In the genomic region with DNA sequence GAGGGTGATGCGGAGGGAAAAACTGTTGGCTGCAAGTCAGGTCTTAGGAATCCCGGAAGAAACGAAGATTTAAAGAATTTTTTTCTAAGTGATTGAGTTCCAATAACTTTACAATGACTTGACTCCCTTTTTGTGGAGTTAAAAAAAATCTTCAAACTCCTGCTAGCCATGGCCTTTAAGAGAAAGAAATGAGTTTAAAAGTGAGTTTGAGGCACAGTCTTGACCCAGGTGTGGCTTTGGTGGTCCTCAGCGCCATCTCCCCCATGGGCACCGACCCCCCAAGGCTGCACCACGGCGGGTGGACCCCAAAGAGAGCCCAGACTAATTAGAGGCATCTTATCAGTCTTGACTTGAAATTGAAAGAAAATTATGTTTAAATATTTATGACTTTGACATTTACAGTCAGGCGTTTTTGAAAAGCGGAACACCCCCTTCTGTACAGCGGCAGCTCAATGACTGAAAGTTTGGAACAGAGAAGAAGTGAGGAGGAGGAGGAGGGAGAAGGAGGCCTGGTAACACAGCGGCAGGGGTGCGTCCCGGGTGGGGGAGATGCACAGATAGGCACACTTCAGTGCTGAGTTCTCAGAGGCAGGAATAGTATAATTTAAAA, we compare ENCODE assay signal across 27 cellular contexts.
DNase-seq lines count a peak whose midpoint lies in the region; ATAC-seq and TF ChIP-seq lines count a peak whose summit lies in the region.
"Had no signal": no experiment of that assay in that cellular context is flagged by ENCODE, and none has a peak within 500 bp of the region (broad histone marks: within the 10 kb centered on the region; RNA-seq: fewer than 3 reads in every experiment).

No MANE protein-coding gene starts in this region.

- H3K9me3 Mint-ChIP-seq in neural crest cell, result no peaks in the 10 kb centered on the region
- H3K9me3 Mint-ChIP-seq: activated CD4-positive, alpha-beta T cell treated with anti-CD3 and anti-CD28 coated beads, Interleukin-2, amount 10 ng/mL, durations not matched to agents 7 days and 5 days; activated naive CD4-positive, alpha-beta T cell treated with anti-CD3 and anti-CD28 coated beads, Interleukin-2, amount 10 ng/mL, durations not matched to agents 7 days and 5 days; mesothelial cell of epicardium had no signal

- peak overlapping the region; percentile 89 for H3K4me3 Mint-ChIP-seq in neural crest cell
- H3K4me3 Mint-ChIP-seq: activated CD4-positive, alpha-beta T cell treated with anti-CD3 and anti-CD28 coated beads, Interleukin-2, amount 10 ng/mL, durations not matched to agents 7 days and 5 days; activated naive CD4-positive, alpha-beta T cell treated with anti-CD3 and anti-CD28 coated beads, Interleukin-2, amount 10 ng/mL, durations not matched to agents 7 days and 5 days; mesothelial cell of epicardium had no signal

- peaks cover 81% of the 10 kb centered on the region for H3K36me3 ChIP-seq in DND-41 (ENCODE audit: insufficient read depth, low read length)
- no peaks in the 10 kb centered on the region for H3K36me3 ChIP-seq in HUES6 (ENCODE audit: control insufficient read depth, insufficient read depth, low read length)
- H3K36me3 ChIP-seq in BE2C, result no peaks in the 10 kb centered on the region
- H3K36me3 ChIP-seq: ascending aorta, spleen, upper lobe of left lung had no signal

- H3K27me3 ChIP-seq in DND-41 (ENCODE audit: insufficient read depth, low read length, poor library complexity) (no peaks in the 10 kb centered on the region), HUES6 (ENCODE audit: control insufficient read depth, insufficient read depth, low read length) (peaks cover 95% of the 10 kb centered on the region), BE2C (peaks cover 20% of the 10 kb centered on the region)

- H3K9ac ChIP-seq in DND-41 (ENCODE audit: low read depth, low read length) (no peak overlapping the region), HUES6 (ENCODE audit: low read length) (no peak overlapping the region)

- H3K36me3 Mint-ChIP-seq in neural crest cell (ENCODE audit: low read depth), result peaks cover 22% of the 10 kb centered on the region
- H3K36me3 Mint-ChIP-seq: activated naive CD4-positive, alpha-beta T cell treated with anti-CD3 and anti-CD28 coated beads, Interleukin-2, amount 10 ng/mL, durations not matched to agents 7 days and 5 days; mesothelial cell of epicardium had no signal

- H3K4me1 ChIP-seq in DND-41 (ENCODE audit: insufficient read depth, low read length) (peaks cover 84% of the 10 kb centered on the region), HUES6 (ENCODE audit: control insufficient read depth, insufficient read depth, low read length) (peaks cover 22% of the 10 kb centered on the region), BE2C (no peaks in the 10 kb centered on the region)
- H3K4me1 ChIP-seq: ascending aorta had no signal

- H3K27me3 Mint-ChIP-seq in neural crest cell (ENCODE audit: low read depth), result peaks cover 73% of the 10 kb centered on the region

- no peak for ATAC-seq in DND-41 (ENCODE audit: insufficient read depth, low read depth)
- no peak for ATAC-seq in GM21367 (IDR thresholded peaks at IDR 0.05; ENCODE audit: unreplicated experiment)
- no peak for ATAC-seq in HG03354 (IDR thresholded peaks at IDR 0.05; ENCODE audit: poor library complexity, severe bottlenecking, unreplicated experiment)
- ATAC-seq: HepG2, left lobe of liver, PC-3 had no signal

- peaks cover 92% of the 10 kb centered on the region for H3K79me2 ChIP-seq in DND-41 (ENCODE audit: insufficient read depth, low read length)

- DNase-seq in DND-41 (no peak), ecto neural progenitor cell (ENCODE audit: low spot score) (peak; percentile 38), neural crest cell (ENCODE audit: low read depth, low spot score) (no peak), BE2C (no peak)
- no peak for DNase-seq in activated CD4-positive, alpha-beta T cell treated with anti-CD3 and anti-CD28 coated beads, Interleukin-2, amount 50 U/mL, for 4 hours
- DNase-seq: activated CD4-positive, alpha-beta T cell treated with anti-CD3 and anti-CD28 coated beads, Interleukin-2, amount 10 ng/mL, durations not matched to agents 7 days and 5 days; activated T-cell treated with anti-CD3 and anti-CD28 coated beads, Interleukin-2, amount 50 U/mL, for 1 hour; cerebellar nuclear complex; DMS79; effector memory CD4-positive, alpha-beta T cell; HCEC 1CT; NCI-H1417; NCI-H524 treated with DMSO at 0.1 percent for 48 hours; SIG-M5; stimulated activated CD4-positive, alpha-beta T cell treated with anti-CD3 and anti-CD28 coated beads, Interleukin-4, amount 100 ng/mL, for 24 hours; stomach had no signal

- peaks cover 57% of the 10 kb centered on the region for H3K4me1 Mint-ChIP-seq in neural crest cell

- H3K4me3 ChIP-seq in DND-41 (ENCODE audit: low read depth in 1 of 2, low read length in 2 of 2) (no peak overlapping the region), HUES6 (ENCODE audit: low read depth, low read length) (peak overlapping the region; percentile 26; the same call in 1 of the 2 replicates), BE2C (ENCODE audit: low read depth, low read length) (no peak overlapping the region)
- H3K4me3 ChIP-seq: ascending aorta, stomach, upper lobe of left lung had no signal

- H3K4me2 ChIP-seq in DND-41 (ENCODE audit: insufficient read depth, low read length), result peak overlapping the region; percentile 45

- no peaks in the 10 kb centered on the region for H3K9me3 ChIP-seq in DND-41 (ENCODE audit: insufficient read depth, low read length, severe bottlenecking)
- H3K9me3 ChIP-seq in HUES6 (ENCODE audit: control insufficient read depth, insufficient read depth, low read depth, low read length), result no peaks in the 10 kb centered on the region
- no peaks in the 10 kb centered on the region for H3K9me3 ChIP-seq in BE2C
- H3K9me3 ChIP-seq: ascending aorta, spleen, stomach, upper lobe of left lung had no signal

- H3K27ac ChIP-seq in DND-41 (ENCODE audit: low read length), result peak overlapping the region; percentile 92
- H3K27ac ChIP-seq in HUES6 (ENCODE audit: low read depth, low read length), result no peak overlapping the region
- H3K27ac ChIP-seq: ascending aorta, spleen, stomach, upper lobe of left lung had no signal

- no peak overlapping the region for H2AFZ ChIP-seq in DND-41 (ENCODE audit: low read depth, low read length)

- H3K27ac Mint-ChIP-seq in neural crest cell (ENCODE audit: unreplicated experiment), result peak overlapping the region; percentile 25
- H3K27ac Mint-ChIP-seq: activated CD4-positive, alpha-beta T cell treated with anti-CD3 and anti-CD28 coated beads, Interleukin-2, amount 10 ng/mL, durations not matched to agents 7 days and 5 days; activated naive CD4-positive, alpha-beta T cell treated with anti-CD3 and anti-CD28 coated beads, Interleukin-2, amount 10 ng/mL, durations not matched to agents 7 days and 5 days; mesothelial cell of epicardium had no signal

- peaks cover 27% of the 10 kb centered on the region for H4K20me1 ChIP-seq in DND-41 (ENCODE audit: insufficient read depth, low read length)

- TF ChIP-seq CTCF in DND-41 (IDR thresholded peaks at IDR 0.05; ENCODE audit: borderline replicate concordance, extremely low read depth, low read length, poor library complexity, severe bottlenecking) (no peak), neural crest cell (conservative IDR thresholded peaks at IDR 0.05) (no peak), BE2C (IDR thresholded peaks at IDR 0.05; ENCODE audit: low read depth, low read length) (no peak)
